Comparison of ENCODE assay signal across 2 cellular contexts in the genomic region with DNA sequence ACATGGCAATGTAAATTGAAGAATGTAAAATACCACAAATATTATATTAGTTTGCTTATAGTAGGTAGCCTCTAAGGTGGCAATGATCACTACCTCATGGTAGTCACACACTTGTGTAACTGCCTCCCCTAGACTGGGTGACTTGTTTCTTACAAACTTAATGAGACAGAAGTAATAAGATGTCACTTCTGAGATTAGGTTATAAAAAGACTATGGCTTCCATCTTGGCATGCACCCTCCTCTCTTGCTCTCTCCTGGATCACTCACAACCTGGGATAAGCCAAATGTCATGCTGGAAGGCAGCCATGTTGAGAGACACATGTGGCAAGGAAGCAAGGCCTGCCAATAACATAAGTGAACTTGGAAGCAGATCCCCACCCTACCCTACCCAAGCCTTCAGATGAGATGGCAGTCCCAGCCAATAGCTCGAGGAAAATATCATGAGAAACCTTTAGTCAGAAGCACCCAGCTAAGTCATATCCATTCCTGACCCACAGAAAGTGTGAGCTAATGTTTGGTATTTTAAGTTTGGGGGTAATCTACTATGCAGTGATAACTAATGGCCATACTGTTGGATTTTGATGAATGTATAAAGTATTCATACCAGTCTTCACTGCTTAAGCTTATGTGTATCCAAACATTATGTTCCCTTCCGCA.
A peak's percentile ranks its signal among the peaks of the same experiment; 100 is the strongest.
TF ChIP-seq lines count a peak whose summit lies in the region.

No MANE protein-coding gene starts in this region.

TF ChIP-seq in IMR-90, 13 proteins besides CTCF, POLR2A, EP300 and RAD21:
- TF ChIP-seq NFE2L2 (IDR thresholded peaks at IDR 0.05; ENCODE audit: low read depth, low read length): no peak
- TF ChIP-seq RFX5 (IDR thresholded peaks at IDR 0.05; ENCODE audit: low read depth, low read length): no peak
- no peak for TF ChIP-seq USF2 (IDR thresholded peaks at IDR 0.05; ENCODE audit: low read depth, low read length)
- no peak for TF ChIP-seq SMC3 (IDR thresholded peaks at IDR 0.05; ENCODE audit: low read depth, low read length)
- no peak for TF ChIP-seq ELK1 (IDR thresholded peaks at IDR 0.05; ENCODE audit: borderline replicate concordance, low read depth, low read length)
- TF ChIP-seq CEBPB (IDR thresholded peaks at IDR 0.05; ENCODE audit: low read depth, low read length): no peak
- no peak for TF ChIP-seq MAFK (IDR thresholded peaks at IDR 0.05; ENCODE audit: low read depth, low read length)
- TF ChIP-seq CHD1 (IDR thresholded peaks at IDR 0.05; ENCODE audit: low read depth, low read length): no peak
- TF ChIP-seq BHLHE40 (IDR thresholded peaks at IDR 0.05; ENCODE audit: low read depth, low read length): no peak
- no peak for TF ChIP-seq MXI1 (IDR thresholded peaks at IDR 0.05; ENCODE audit: borderline replicate concordance, low read depth, low read length)
- TF ChIP-seq MAZ (IDR thresholded peaks at IDR 0.05; ENCODE audit: borderline replicate concordance, low read depth, low read length): no peak
- TF ChIP-seq RCOR1 (IDR thresholded peaks at IDR 0.05; ENCODE audit: insufficient replicate concordance, low read length): no peak
- TF ChIP-seq FOS (IDR thresholded peaks at IDR 0.05; ENCODE audit: low read depth, low read length): no peak

TF ChIP-seq in K562, 482 proteins besides CTCF, POLR2A, EP300 and RAD21:
- TF ChIP-seq, protein P1, sequence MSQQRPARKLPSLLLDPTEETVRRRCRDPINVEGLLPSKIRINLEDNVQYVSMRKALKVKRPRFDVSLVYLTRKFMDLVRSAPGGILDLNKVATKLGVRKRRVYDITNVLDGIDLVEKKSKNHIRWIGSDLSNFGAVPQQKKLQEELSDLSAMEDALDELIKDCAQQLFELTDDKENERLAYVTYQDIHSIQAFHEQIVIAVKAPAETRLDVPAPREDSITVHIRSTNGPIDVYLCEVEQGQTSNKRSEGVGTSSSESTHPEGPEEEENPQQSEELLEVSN (IDR thresholded peaks at IDR 0.05; ENCODE audit: borderline replicate concordance in 1 of 2, extremely low read depth in 1 of 2, insufficient read depth in 1 of 2, insufficient read length in 1 of 2, low read depth in 1 of 2, low read length in 1 of 2, poor library complexity in 1 of 2, severe bottlenecking in 1 of 2): no peak
- TF ChIP-seq YY1 (IDR thresholded peaks at IDR 0.05; ENCODE audit: borderline replicate concordance in 1 of 3, control insufficient read depth in 1 of 3, extremely low read depth in 1 of 3, insufficient read depth in 3 of 3, insufficient read length in 1 of 3, insufficient replicate concordance in 2 of 3, low read depth in 1 of 3, low read length in 2 of 3): peak in 1 of 3 experiments; percentile 69
